Comparison of ENCODE assay signal across 8 cellular contexts in genomic region chr1:19596719-19597462, GRCh38. TPM values are rescaled to one million over a fixed set of nuclear protein-coding genes. Genes with fewer than 3 reads are reported as not detected.
DNase-seq lines count a peak whose midpoint lies in the region; ATAC-seq and TF ChIP-seq lines count a peak whose summit lies in the region.

No MANE protein-coding gene starts in this region.

- DNase-seq in AG04449 (ENCODE audit: low read depth, low spot score): peak; percentile 75
- DNase-seq in NCI-H2196 (lab: John Stamatoyannopoulos, UW; ENCODE audit: unreplicated experiment): peak; percentile 99
- DNase-seq in breast epithelium (ENCODE audit: low spot score in 2 of 2): peak; percentile 95 to 96

- no peaks in the 10 kb centered on the region for H3K27me3 ChIP-seq in breast epithelium
- peaks cover under 1% of the 10 kb centered on the region for H3K27me3 ChIP-seq in skeletal muscle satellite cell (ENCODE audit: control insufficient read depth, insufficient read depth, low read length)

- H3K27ac ChIP-seq in VCaP: peak overlapping the region; percentile 90
- peak overlapping the region; percentile 89 to 98 for H3K27ac ChIP-seq in breast epithelium

- peaks cover 0 to 3% of the 10 kb centered on the region in 2 donors for H3K4me1 ChIP-seq in breast epithelium
- H3K4me1 ChIP-seq in skeletal muscle satellite cell (ENCODE audit: control insufficient read depth, insufficient read depth, low read length): peaks cover 16% of the 10 kb centered on the region

- TF ChIP-seq CTCF in AG04449 (IDR thresholded peaks at IDR 0.05; ENCODE audit: insufficient read depth, low read length, missing control alignments) (no peak), VCaP (conservative IDR thresholded peaks at IDR 0.05) (no peak), breast epithelium (IDR thresholded peaks at IDR 0.05) (no peak)

- intact Hi-C loops in breast epithelium (cut with DNase I; ENCODE audit: low total_unique reads): no loop called here

- H3K9me3 ChIP-seq in breast epithelium: no peaks in the 10 kb centered on the region
- no peaks in the 10 kb centered on the region for H3K9me3 ChIP-seq in iPS-18c (ENCODE audit: control insufficient read depth, insufficient read depth, low read length)
- no peaks in the 10 kb centered on the region for H3K9me3 ChIP-seq in skeletal muscle satellite cell (replicated peaks; ENCODE audit: low read length)

- no peaks in the 10 kb centered on the region for H3K36me3 ChIP-seq in breast epithelium
- H3K36me3 ChIP-seq in skeletal muscle satellite cell (ENCODE audit: insufficient read depth, low read length): peaks cover 9% of the 10 kb centered on the region

- peak overlapping the region; percentile 85 for H3K4me2 ChIP-seq in skeletal muscle satellite cell (ENCODE audit: low read length)

- H3K4me3 ChIP-seq in AG04449 (ENCODE audit: low read depth, low read length) (peak overlapping the region; percentile 89), breast epithelium (peak overlapping the region; percentile 72 to 96 (median 96)), iPS-18c (ENCODE audit: insufficient read depth, low read depth, low read length) (peak overlapping the region; percentile 82), skeletal muscle satellite cell (ENCODE audit: low read length) (peak overlapping the region; percentile 84)

- CTCF ChIA-PET in AG04449 (lab: Yijun Ruan, JAX): interaction anchor here (0.8 to 1.3 kb wide), 3 partner anchors 8 to 256 kb away, joined by 3 to 4 read pairs (median 3); no protein-coding TSS in a partner anchor

- peak overlapping the region; percentile 96 for H3K9ac ChIP-seq in skeletal muscle satellite cell (ENCODE audit: low read depth, low read length)

- POLR2A ChIA-PET in AG04449 (lab: Yijun Ruan, JAX): interaction anchor here (0.6 to 1.4 kb wide), 2 partner anchors 24 to 72 kb away, joined by 4 read pairs; no protein-coding TSS in a partner anchor

- no peak for TF ChIP-seq POLR2A in breast epithelium (IDR thresholded peaks at IDR 0.05)

- ATAC-seq in GM18873 (IDR thresholded peaks at IDR 0.05; ENCODE audit: low FRiP score, unreplicated experiment) (peak; percentile 73), HG03135 (IDR thresholded peaks at IDR 0.05; ENCODE audit: unreplicated experiment) (peak; percentile 82)

RNA-seq across cellular contexts. Expression of gene NBL1, which starts 47.2 kb away (rescaled TPM):
- 100 to 1,000 TPM in 1 of 3 donors, 10 to 100 TPM in 2; 33.4 to 111 (median 98.6) TPM for total RNA-seq in breast epithelium
- total RNA-seq in skeletal muscle satellite cell (2012; rRNA removed): 56.0 and 67.7 TPM in 2 replicates

Comparison
In these comparisons a context has a peak if more than half of its experiments do, and no peak if none do; other contexts are left out.
1. Peak in every context shown above with its lines: DNase-seq, ATAC-seq, H3K4me3 ChIP-seq and H3K27ac ChIP-seq.